22 cellular contexts compared by ENCODE assay signal in the genomic region with DNA sequence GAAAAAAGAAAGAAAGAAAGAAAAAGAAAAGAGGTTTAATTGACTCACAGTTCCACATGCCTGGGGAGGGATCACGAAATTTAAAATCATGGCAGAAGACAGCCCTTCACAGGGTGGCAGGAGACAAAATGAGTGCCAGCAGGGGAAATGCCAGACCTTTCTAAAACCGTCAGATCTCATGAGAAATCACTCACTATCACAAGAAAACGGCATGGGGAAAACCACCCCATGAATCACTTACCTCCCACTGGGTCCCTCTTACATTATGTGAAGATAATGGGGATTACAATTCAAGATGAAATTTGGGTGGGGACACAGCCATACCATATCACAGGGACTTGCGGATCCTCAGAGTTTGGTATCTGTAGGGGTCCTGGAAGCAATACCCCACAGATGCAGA.
"Had no signal": no experiment of that assay in that cellular context is flagged by ENCODE, and none has a peak within 500 bp of the region (broad histone marks: within the 10 kb centered on the region; RNA-seq: fewer than 3 reads in every experiment).

No MANE protein-coding gene starts in this region.

- H3K36me3 Mint-ChIP-seq: activated CD8-positive, alpha-beta memory T cell treated with anti-CD3 and anti-CD28 coated beads, Interleukin-2, amount 10 ng/mL, durations not matched to agents 7 days and 5 days had no signal

- H3K4me3 Mint-ChIP-seq: activated CD8-positive, alpha-beta memory T cell treated with anti-CD3 and anti-CD28 coated beads, Interleukin-2, amount 10 ng/mL, durations not matched to agents 7 days and 5 days; activated naive CD8-positive, alpha-beta T cell; T-helper 2 cell treated with Interferon-gamma antibody and Interleukin-4, amounts not matched to agents 5 μg/mL and 100 μg/mL, for 36 hours had no signal

- FAIRE-seq: RCC 7860, TTC549 had no signal

- H3K4me3 ChIP-seq: SJSA1 had no signal

- H3K27ac Mint-ChIP-seq: activated CD8-positive, alpha-beta memory T cell treated with anti-CD3 and anti-CD28 coated beads, Interleukin-2, amount 10 ng/mL, durations not matched to agents 7 days and 5 days; activated naive CD8-positive, alpha-beta T cell; T-helper 2 cell treated with Interferon-gamma antibody and Interleukin-4, amounts not matched to agents 5 μg/mL and 100 μg/mL, for 36 hours had no signal

- H3K27me3 Mint-ChIP-seq: activated CD8-positive, alpha-beta memory T cell treated with anti-CD3 and anti-CD28 coated beads, Interleukin-2, amount 10 ng/mL, durations not matched to agents 7 days and 5 days had no signal

- H3K4me1 Mint-ChIP-seq: activated CD8-positive, alpha-beta memory T cell treated with anti-CD3 and anti-CD28 coated beads, Interleukin-2, amount 10 ng/mL, durations not matched to agents 7 days and 5 days had no signal

- DNase-seq: activated CD4-positive, CD25-positive, alpha-beta regulatory T cell; activated CD8-positive, alpha-beta memory T cell treated with anti-CD3 and anti-CD28 coated beads, Interleukin-2, amount 10 ng/mL, durations not matched to agents 7 days and 5 days; activated effector memory CD4-positive, alpha-beta T cell treated with Interleukin-2 at 50 U/mL for 16 hours; activated naive CD4-positive, alpha-beta T cell; amygdala; caudate nucleus; KBM-7; NCI-H1048; NCI-H146; NCI-H187 treated with DMSO at 0.1 percent for 48 hours; NCI-H2081 treated with DMSO at 0.1 percent for 48 hours; NCI-H446; NCI-H524; PC-3; SHP77; SW 1271 had no signal

- ATAC-seq: activated CD8-positive, alpha-beta memory T cell treated with anti-CD3 and anti-CD28 coated beads, Interleukin-2, amount 10 ng/mL, durations not matched to agents 7 days and 5 days; PC-3; SK-N-SH treated with all-trans-retinoic acid at 6 μM for 48 hours had no signal
